8 cellular contexts compared by ENCODE assay signal in genomic region chr18:44682871-44683221, GRCh38. TPM values are rescaled to one million over a fixed set of nuclear protein-coding genes. Genes with fewer than 3 reads are reported as not detected.
DNase-seq lines count a peak whose midpoint lies in the region; ATAC-seq and TF ChIP-seq lines count a peak whose summit lies in the region.

No MANE protein-coding gene starts in this region.

- H3K9ac ChIP-seq in KMS-11 (peak overlapping the region; percentile 98; the same call in 1 of the 2 replicates), SU-DHL-6 (ENCODE audit: low read length) (no peak overlapping the region)

- no peak overlapping the region for H3K27ac ChIP-seq in ACC112 (ENCODE audit: low read depth, low read length)
- peak overlapping the region; percentile 92; the same call in 1 of the 2 replicates for H3K27ac ChIP-seq in KMS-11
- no peak overlapping the region for H3K27ac ChIP-seq in SU-DHL-6 (ENCODE audit: low read depth, low read length)
- no peak overlapping the region for H3K27ac ChIP-seq in CD4-positive, alpha-beta T cell (ENCODE audit: low read depth, low read length)

- H2AFZ ChIP-seq in ACC112 (ENCODE audit: low read length, unreplicated experiment): no peak overlapping the region
- H2AFZ ChIP-seq in KMS-11 (ENCODE audit: low read depth): no peak overlapping the region
- H2AFZ ChIP-seq in SU-DHL-6 (ENCODE audit: low read depth, low read length, severe bottlenecking): no peak overlapping the region

- H3K9me3 Mint-ChIP-seq in CD4-positive, alpha-beta T cell: no peaks in the 10 kb centered on the region

- H3K4me1 Mint-ChIP-seq in CD4-positive, alpha-beta T cell (ENCODE audit: low read depth): no peaks in the 10 kb centered on the region

- TF ChIP-seq CTCF in KMS-11 (conservative IDR thresholded peaks at IDR 0.05; ENCODE audit: low read depth, low read length) (no peak), SU-DHL-6 (IDR thresholded peaks at IDR 0.05; ENCODE audit: insufficient read depth, low read length, poor library complexity, severe bottlenecking) (no peak)
- no peak for TF ChIP-seq CTCF in CD4-positive, alpha-beta T cell (IDR thresholded peaks at IDR 0.05)

- H3K4me1 ChIP-seq in ACC112 (ENCODE audit: control insufficient read depth, insufficient read depth, low read length, unreplicated experiment): peaks cover 20% of the 10 kb centered on the region
- peaks cover 61% of the 10 kb centered on the region for H3K4me1 ChIP-seq in KMS-11 (ENCODE audit: low read depth, poor library complexity, severe bottlenecking)

- H3K4me2 ChIP-seq in KMS-11: peak overlapping the region; percentile 89
- H3K4me2 ChIP-seq in SU-DHL-6 (ENCODE audit: low read depth, low read length, poor library complexity, severe bottlenecking): peak overlapping the region; percentile 86

- H3K79me2 ChIP-seq in ACC112 (ENCODE audit: control insufficient read depth, insufficient read depth, low read length, unreplicated experiment): no peaks in the 10 kb centered on the region
- H3K79me2 ChIP-seq in KMS-11 (ENCODE audit: insufficient read depth, low read depth): peaks cover 82% of the 10 kb centered on the region
- H3K79me2 ChIP-seq in SU-DHL-6 (ENCODE audit: insufficient read depth, low read length): no peaks in the 10 kb centered on the region

- DNase-seq in left kidney (ENCODE audit: low read depth, low spot score) (peak; percentile 95), globus pallidus (ENCODE audit: low spot score) (no peak)
- no peak for DNase-seq in CD4-positive, alpha-beta T cell

- no peak overlapping the region for H3K27ac Mint-ChIP-seq in CD4-positive, alpha-beta T cell

- no peak overlapping the region for H3K4me3 Mint-ChIP-seq in CD4-positive, alpha-beta T cell

- CTCF ChIA-PET in CD4-positive, alpha-beta T cell (lab: Charles Lee): no interaction called here

- no peaks in the 10 kb centered on the region for H3K36me3 ChIP-seq in ACC112 (ENCODE audit: insufficient read depth, low read length)
- H3K36me3 ChIP-seq in KMS-11 (ENCODE audit: insufficient read depth): no peaks in the 10 kb centered on the region
- no peaks in the 10 kb centered on the region for H3K36me3 ChIP-seq in SU-DHL-6 (ENCODE audit: low read length)

- H3K9me2 ChIP-seq in SU-DHL-6 (replicated peaks; ENCODE audit: insufficient read depth, low read length): no peaks in the 10 kb centered on the region

- H3K36me3 Mint-ChIP-seq in CD4-positive, alpha-beta T cell (ENCODE audit: low read depth): no peaks in the 10 kb centered on the region

- no peaks in the 10 kb centered on the region for H3K9me3 ChIP-seq in SU-DHL-6 (ENCODE audit: insufficient read depth, low read length)
- H3K9me3 ChIP-seq in CD4-positive, alpha-beta T cell (ENCODE audit: control insufficient read depth, low read length): no peaks in the 10 kb centered on the region

- no peaks in the 10 kb centered on the region for H4K20me1 ChIP-seq in KMS-11 (ENCODE audit: insufficient read depth)
- no peaks in the 10 kb centered on the region for H4K20me1 ChIP-seq in SU-DHL-6 (ENCODE audit: low read depth, low read length)

- no peaks in the 10 kb centered on the region for H3K27me3 ChIP-seq in ACC112 (ENCODE audit: insufficient read depth, low read length)
- no peaks in the 10 kb centered on the region for H3K27me3 ChIP-seq in KMS-11 (ENCODE audit: insufficient read depth, low read depth)
- H3K27me3 ChIP-seq in SU-DHL-6 (ENCODE audit: low read length): no peaks in the 10 kb centered on the region
- H3K27me3 ChIP-seq in CD4-positive, alpha-beta T cell (ENCODE audit: control insufficient read depth, insufficient read depth, low read length): peaks cover 21% of the 10 kb centered on the region

- peaks cover 20% of the 10 kb centered on the region for H3K27me3 Mint-ChIP-seq in CD4-positive, alpha-beta T cell

- intact Hi-C loops in CD4-positive, alpha-beta T cell (cut with DNase I, micrococcal nuclease): no loop called here

- ATAC-seq in HG03342 (IDR thresholded peaks at IDR 0.05; ENCODE audit: unreplicated experiment) (no peak), GM21825 (IDR thresholded peaks at IDR 0.05; ENCODE audit: unreplicated experiment) (no peak)
- no peak for ATAC-seq in CD4-positive, alpha-beta T cell (ENCODE audit: poor library complexity)

- no peaks in the 10 kb centered on the region; the same call in 1 of the 2 replicates for H3F3A ChIP-seq in SU-DHL-6 (ENCODE audit: insufficient read depth)

- H3K4me3 ChIP-seq in ACC112 (ENCODE audit: low read depth, low read length) (peak overlapping the region; percentile 41; the same call in 1 of the 2 replicates), KMS-11 (IDR thresholded peaks at IDR 0.05; ENCODE audit: insufficient read depth, low read depth, low read length) (peak overlapping the region; percentile 64), SU-DHL-6 (ENCODE audit: insufficient read depth, low read length, poor library complexity, severe bottlenecking) (no peak overlapping the region)

- POLR2A ChIA-PET in CD4-positive, alpha-beta T cell (lab: Charles Lee): no interaction called here

RNA-seq across cellular contexts. Expression of gene SETBP1, which starts 2.2 kb away (rescaled TPM):
- total RNA-seq in CD4-positive, alpha-beta T cell: under 1 TPM; 0.25 to 0.41 TPM
